In the genomic region with DNA sequence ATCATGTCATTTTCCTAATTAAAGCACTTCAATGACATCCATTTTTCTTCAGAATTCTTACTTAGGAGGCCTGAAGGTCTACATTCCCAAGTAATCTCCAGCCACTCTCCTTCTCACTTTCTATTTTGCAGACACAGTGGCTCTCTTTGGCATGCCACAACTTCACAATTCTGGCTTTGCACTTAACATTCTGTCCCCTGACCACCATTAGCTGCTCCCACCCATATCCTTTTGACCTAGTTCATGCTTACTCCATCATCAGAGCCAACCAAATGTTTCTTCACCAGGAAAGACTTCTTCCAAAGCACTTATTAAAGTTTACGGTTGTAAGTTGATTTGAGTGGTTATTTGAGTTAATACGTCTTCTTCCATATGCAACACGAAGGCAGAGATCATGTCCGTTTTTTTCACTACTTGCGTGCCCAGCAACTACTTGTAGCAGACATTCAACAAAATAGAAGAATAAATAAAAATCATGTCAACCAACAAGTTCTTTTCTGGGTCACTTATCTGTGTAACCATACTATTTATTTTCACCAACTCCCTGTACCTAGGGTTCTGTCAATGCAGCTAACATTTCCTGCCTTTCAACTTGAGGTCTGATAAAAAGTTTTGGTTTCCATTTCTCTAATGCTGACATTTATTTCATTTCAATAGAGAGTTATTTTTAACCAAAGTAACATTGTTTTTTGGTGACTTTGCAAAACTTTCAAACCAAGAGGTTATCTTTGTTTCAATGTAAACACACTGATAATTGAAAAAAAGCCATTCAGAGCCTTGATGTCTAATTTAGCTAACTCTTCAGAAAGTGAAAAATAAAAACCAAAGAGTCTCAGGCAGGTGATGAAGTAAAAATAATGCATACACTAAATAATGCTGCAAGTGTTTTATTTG, we compare ENCODE assay signal across 8 cellular contexts. TPM values are rescaled to one million over a fixed set of nuclear protein-coding genes. Genes with fewer than 3 reads are reported as not detected.
A peak's percentile ranks its signal among the peaks of the same experiment; 100 is the strongest.
DNase-seq lines count a peak whose midpoint lies in the region; ATAC-seq and TF ChIP-seq lines count a peak whose summit lies in the region.

No MANE protein-coding gene starts in this region.

- H3K36me3 ChIP-seq in BLaER1 (no peaks in the 10 kb centered on the region), esophagus muscularis mucosa (no peaks in the 10 kb centered on the region)

- WGBS in esophagus muscularis mucosa = 84% methylated on average over 5 of the region's 5 CpGs

- H3K4me3 ChIP-seq in BLaER1 = no peak overlapping the region
- no peak overlapping the region for H3K4me3 ChIP-seq in esophagus muscularis mucosa

- TF ChIP-seq CTCF in esophagus muscularis mucosa (IDR thresholded peaks at IDR 0.05) = no peak

- intact Hi-C loops in esophagus muscularis mucosa (cut with DNase I) = no loop called here

- peak; percentile 67 for ATAC-seq in HG03060 (IDR thresholded peaks at IDR 0.05; ENCODE audit: low read depth, unreplicated experiment)
- peak; percentile 56 for ATAC-seq in activated T-helper 17 cell treated with anti-CD3 and anti-CD28 coated beads, Interleukin-2, amount 50 U/mL, for 72 hours (replicated peaks)

- DNase-seq in NCI-H2196 (lab: John Stamatoyannopoulos, UW; ENCODE audit: unreplicated experiment) (no peak), esophagus muscularis mucosa (ENCODE audit: extremely low spot score) (no peak), GM03348 (ENCODE audit: low spot score) (no peak), NK-92 (lab: John Stamatoyannopoulos, UW; ENCODE audit: unreplicated experiment) (no peak)

- TF ChIP-seq POLR2A in GM19099 (IDR thresholded peaks at IDR 0.05; ENCODE audit: extremely low read depth, insufficient read length, low read depth) (peak; percentile 30), esophagus muscularis mucosa (IDR thresholded peaks at IDR 0.05; ENCODE audit: low read depth) (no peak)

- peak overlapping the region; percentile 59 for H3K4me2 ChIP-seq in BLaER1

- H3K4me3 Mint-ChIP-seq in activated T-helper 17 cell treated with anti-CD3 and anti-CD28 coated beads, Interleukin-2, amount 50 U/mL, for 72 hours = peak overlapping the region; percentile 76

- no peaks in the 10 kb centered on the region for H3K27me3 Mint-ChIP-seq in activated T-helper 17 cell treated with anti-CD3 and anti-CD28 coated beads, Interleukin-2, amount 50 U/mL, for 72 hours

- H3K27ac Mint-ChIP-seq in activated T-helper 17 cell treated with anti-CD3 and anti-CD28 coated beads, Interleukin-2, amount 50 U/mL, for 72 hours = peak overlapping the region; percentile 81

- peaks cover 41% of the 10 kb centered on the region for H3K4me1 Mint-ChIP-seq in activated T-helper 17 cell treated with anti-CD3 and anti-CD28 coated beads, Interleukin-2, amount 50 U/mL, for 72 hours

- H3K9ac ChIP-seq in BLaER1 = no peak overlapping the region

- no peaks in the 10 kb centered on the region for H4K20me1 ChIP-seq in BLaER1

- H3K27ac ChIP-seq in BLaER1 = no peak overlapping the region
- no peak overlapping the region for H3K27ac ChIP-seq in esophagus muscularis mucosa (replicated peaks in 1 of 4)

- H3K9me3 ChIP-seq in BLaER1 (no peaks in the 10 kb centered on the region), esophagus muscularis mucosa (no peaks in the 10 kb centered on the region)

- H3K36me3 Mint-ChIP-seq in activated T-helper 17 cell treated with anti-CD3 and anti-CD28 coated beads, Interleukin-2, amount 50 U/mL, for 72 hours (ENCODE audit: low read depth) = no peaks in the 10 kb centered on the region

- H3K9me3 Mint-ChIP-seq in activated T-helper 17 cell treated with anti-CD3 and anti-CD28 coated beads, Interleukin-2, amount 50 U/mL, for 72 hours = no peaks in the 10 kb centered on the region

- no peak for TF ChIP-seq EP300 in esophagus muscularis mucosa (IDR thresholded peaks at IDR 0.05)

- peaks cover 31% of the 10 kb centered on the region for H3K4me1 ChIP-seq in BLaER1
- peaks cover 0 to 2% (median 0%) of the 10 kb centered on the region in 4 donors for H3K4me1 ChIP-seq in esophagus muscularis mucosa

- no peaks in the 10 kb centered on the region for H3K27me3 ChIP-seq in BLaER1
- H3K27me3 ChIP-seq in esophagus muscularis mucosa = no peaks in the 10 kb centered on the region

RNA-seq across cellular contexts. Expression of a gene that starts 9.9 kb away (rescaled TPM):
- 10 to 100 TPM; 44.4 to 57.3 TPM for total RNA-seq in activated T-helper 17 cell treated with anti-CD3 and anti-CD28 coated beads, Interleukin-2, amount 50 U/mL, for 72 hours
- 10 to 100 TPM; 61.9 to 94.8 (median 78.5) TPM for total RNA-seq in esophagus muscularis mucosa
